In the genomic region with DNA sequence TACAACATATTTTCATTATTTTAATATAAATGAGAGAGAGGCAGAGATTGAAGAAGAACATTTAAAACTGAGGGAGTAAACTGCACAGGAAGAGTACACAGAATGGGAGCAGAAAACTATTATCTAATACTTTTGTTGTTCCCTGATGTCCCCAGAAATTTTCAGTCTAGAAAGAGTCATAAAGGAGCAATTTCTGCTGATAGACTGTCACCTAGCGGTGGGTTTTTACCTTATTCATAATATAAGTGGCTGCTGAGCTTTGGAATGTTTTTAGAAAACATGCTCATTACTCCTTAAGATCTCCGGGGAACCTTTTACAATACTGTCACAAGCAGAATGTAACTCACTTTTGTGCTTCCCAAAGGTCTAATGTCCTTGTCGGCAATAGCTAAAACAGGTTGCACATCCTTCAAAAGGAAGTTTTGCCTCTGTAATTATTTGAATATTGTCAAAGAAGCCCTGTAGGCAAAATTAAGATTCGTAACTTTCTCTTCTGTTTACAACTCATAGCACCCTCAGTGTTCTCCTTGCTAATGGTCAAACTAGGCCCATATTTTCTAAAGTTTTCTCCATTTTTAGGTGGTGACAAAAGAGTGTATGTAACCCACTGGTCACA, we compare ENCODE assay signal across 8 cellular contexts. TPM values are rescaled to one million over a fixed set of nuclear protein-coding genes. Genes with fewer than 3 reads are reported as not detected.
A peak's percentile ranks its signal among the peaks of the same experiment; 100 is the strongest.
DNase-seq lines count a peak whose midpoint lies in the region; ATAC-seq and TF ChIP-seq lines count a peak whose summit lies in the region.

No MANE protein-coding gene starts in this region.

- H3K4me2 ChIP-seq in osteoblast (ENCODE audit: insufficient read depth, low read length), result no peak overlapping the region

- BruUV-seq in Panc1 (replicated peaks; lab: Mats Ljungman, UMichigan), result no TSS peak

- H3K27ac ChIP-seq in Panc1 (ENCODE audit: low read length) (no peak overlapping the region), osteoblast (ENCODE audit: low read depth, low read length) (no peak overlapping the region), aorta (ENCODE audit: low read depth in 1 of 2, low read length in 2 of 2) (no peak overlapping the region)

- no peak for TF ChIP-seq EP300 in Ishikawa (IDR thresholded peaks at IDR 0.05; ENCODE audit: borderline replicate concordance)

- H3K9me3 ChIP-seq in Panc1 (ENCODE audit: control insufficient read depth, insufficient read depth, low read depth, low read length), result no peaks in the 10 kb centered on the region
- no peaks in the 10 kb centered on the region for H3K9me3 ChIP-seq in osteoblast (ENCODE audit: low read depth, low read length)
- no peaks in the 10 kb centered on the region for H3K9me3 ChIP-seq in aorta (ENCODE audit: control insufficient read depth, low read length)

- WGBS in aorta, 2 donors, result 23 to 25% methylated on average over 4 of the region's 4 CpGs

- TF ChIP-seq RAD21 in Ishikawa (IDR thresholded peaks at IDR 0.05; ENCODE audit: low read depth), result peak; percentile 92

- peak; percentile 82; the same call in 1 of the 2 replicates for TF ChIP-seq CTCF in Panc1 (IDR thresholded peaks at IDR 0.05)
- TF ChIP-seq CTCF in endothelial cell (IDR thresholded peaks at IDR 0.05; ENCODE audit: unreplicated experiment), result peak; percentile 78
- TF ChIP-seq CTCF in osteoblast (IDR thresholded peaks at IDR 0.05; ENCODE audit: extremely low read depth, low read depth, low read length), result peak; percentile 83

- in situ Hi-C loops in Panc1 (cut with HindIII; ENCODE audit: low pct_unique_long_range_greater_than_20kb, low sequenced_read_pairs), result no loop called here

- no peaks in the 10 kb centered on the region for H3K36me3 Mint-ChIP-seq in endothelial cell (ENCODE audit: low read depth, unreplicated experiment)

- POLR2A ChIA-PET in Panc1 (lab: Charles Lee), result interaction anchor here (0.6 kb wide), 1 partner anchor 365 kb away, joined by 3 read pairs; no protein-coding TSS in a partner anchor

- H3K27ac Mint-ChIP-seq in endothelial cell (ENCODE audit: unreplicated experiment), result no peak overlapping the region

- H3K4me3 ChIP-seq in Panc1 (ENCODE audit: low read depth in 2 of 2, low read length in 2 of 2), result no peak overlapping the region
- H3K4me3 ChIP-seq in osteoblast (ENCODE audit: insufficient read depth, low read length), result no peak overlapping the region
- H3K4me3 ChIP-seq in aorta (ENCODE audit: low read length in 2 of 2), result no peak overlapping the region

- 0 out of 2 replicates have a peak, but pooled peaks cover 3% of the 10 kb centered on the region for H3K4me1 ChIP-seq in Panc1 (ENCODE audit: control insufficient read depth, insufficient read depth, low read length)
- H3K4me1 ChIP-seq in osteoblast (ENCODE audit: insufficient read depth, low read length), result peaks cover 7% of the 10 kb centered on the region
- H3K4me1 ChIP-seq in aorta (ENCODE audit: control insufficient read depth in 1 of 2, insufficient read depth in 2 of 2, low read length in 2 of 2), result no peaks in the 10 kb centered on the region

- H3K36me3 ChIP-seq in Panc1 (ENCODE audit: control insufficient read depth, insufficient read depth, low read length) (no peaks in the 10 kb centered on the region), osteoblast (ENCODE audit: insufficient read depth, low read length) (no peaks in the 10 kb centered on the region), aorta (ENCODE audit: control insufficient read depth in 1 of 2, insufficient read depth in 2 of 2, low read length in 1 of 2) (no peaks in the 10 kb centered on the region)

- no peaks in the 10 kb centered on the region for H3K9me3 Mint-ChIP-seq in endothelial cell (ENCODE audit: unreplicated experiment)

- DNase-seq in DMS79 (lab: John Stamatoyannopoulos, UW) (peak; percentile 10), Panc1 (ENCODE audit: low read depth, low spot score) (peak; percentile 24), endothelial cell (ENCODE audit: low spot score) (peak; percentile 21), osteoblast (ENCODE audit: insufficient read length, low spot score, missing footprints) (no peak), aorta (no peak), T1000 (lab: John Stamatoyannopoulos, UW) (no peak)

- no peak for ATAC-seq in Panc1
- no peak for ATAC-seq in activated CD4-positive, CD25-positive, alpha-beta regulatory T cell treated with anti-CD3 and anti-CD28 coated beads, Interleukin-2, amount 50 U/mL, for 24 hours
- no peak for ATAC-seq in aorta (ENCODE audit: low FRiP score)

- H3K27me3 ChIP-seq in Panc1 (ENCODE audit: control insufficient read depth, insufficient read depth, low read length) (peaks cover 20% of the 10 kb centered on the region), osteoblast (ENCODE audit: insufficient read depth, low read length) (peaks cover 25% of the 10 kb centered on the region), aorta (ENCODE audit: control insufficient read depth in 1 of 2, insufficient read depth in 2 of 2, low read length in 1 of 2) (no peaks in the 10 kb centered on the region)

- H4K20me1 ChIP-seq in osteoblast (ENCODE audit: insufficient read depth, low read length), result no peaks in the 10 kb centered on the region

- no peak overlapping the region for H2AFZ ChIP-seq in osteoblast (ENCODE audit: low read length)

- CTCF ChIA-PET in Panc1 (lab: Charles Lee), result interaction anchor here (0.6 to 1.1 kb wide), 4 partner anchors 146 to 189 kb away, joined by 3 to 6 read pairs (median 5); no protein-coding TSS in a partner anchor

- no peak overlapping the region for H3K4me3 Mint-ChIP-seq in endothelial cell (ENCODE audit: unreplicated experiment)

- intact Hi-C loops in Panc1 (cut with micrococcal nuclease; ENCODE audit: unreplicated experiment), result loop anchor here (1.0 to 5.0 kb wide), 3 partner anchors 183 to 697 kb away; no protein-coding TSS in a partner anchor
- intact Hi-C loops in aorta (cut with DNase I), result loop anchor here (1.0 to 10.0 kb wide), 4 partner anchors 110 to 700 kb away; no protein-coding TSS in a partner anchor

- peaks cover 2% of the 10 kb centered on the region for H3K27me3 Mint-ChIP-seq in endothelial cell (ENCODE audit: unreplicated experiment)

- peaks cover 22% of the 10 kb centered on the region for H3K4me1 Mint-ChIP-seq in endothelial cell (ENCODE audit: unreplicated experiment)

- H3K79me2 ChIP-seq in osteoblast (ENCODE audit: insufficient read depth, low read length), result no peaks in the 10 kb centered on the region

TF ChIP-seq in Ishikawa, 13 proteins besides CTCF, POLR2A, EP300 and RAD21:
- TF ChIP-seq FOXM1 (IDR thresholded peaks at IDR 0.05; ENCODE audit: borderline replicate concordance, low read depth) (no peak), EGR1 (IDR thresholded peaks at IDR 0.05) (no peak), ZBTB7A (IDR thresholded peaks at IDR 0.05; ENCODE audit: low read depth) (no peak), TCF12 (IDR thresholded peaks at IDR 0.05; ENCODE audit: low read depth) (no peak), REST (IDR thresholded peaks at IDR 0.05; ENCODE audit: low read depth) (no peak), USF1 (IDR thresholded peaks at IDR 0.05) (no peak), MAX (IDR thresholded peaks at IDR 0.05) (no peak), TEAD4 (IDR thresholded peaks at IDR 0.05) (no peak), CREB1 (IDR thresholded peaks at IDR 0.05; ENCODE audit: low read depth) (no peak), NFIC (IDR thresholded peaks at IDR 0.05) (no peak), CEBPB (IDR thresholded peaks at IDR 0.05) (no peak), TAF1 (IDR thresholded peaks at IDR 0.05; ENCODE audit: low read depth) (no peak), YY1 (IDR thresholded peaks at IDR 0.05; ENCODE audit: low read depth) (no peak)

RNA-seq across cellular contexts. Expression of gene NPL, which starts 4.9 kb away (rescaled TPM):
- total RNA-seq in Panc1 (2021; ENCODE audit: unreplicated experiment) (0.90 TPM), endothelial cell (ENCODE audit: unreplicated experiment) (4.8 TPM), osteoblast (1.5 and 2.5 TPM in 2 replicates), aorta (10 to 100 TPM; 16.1 to 36.6 TPM)
- 0.99 TPM for polyA plus RNA-seq in Panc1 (2012; ENCODE audit: insufficient read length)
- 10 to 100 TPM in 1 of 2 donors, 1 to 10 TPM in 1; 4.8 to 14.8 TPM for polyA plus RNA-seq in aorta

RNA-seq across cellular contexts. Expression of gene DHX9, which starts 54.5 kb away (rescaled TPM):
- total RNA-seq in Panc1 (2021; ENCODE audit: unreplicated experiment), result 180 TPM
- 91.0 TPM for polyA plus RNA-seq in Panc1 (2012; ENCODE audit: insufficient read length)
- total RNA-seq in endothelial cell (ENCODE audit: unreplicated experiment), result 182 TPM
- 107 and 118 TPM in 2 replicates for total RNA-seq in osteoblast
- total RNA-seq in aorta, result 10 to 100 TPM; 91.5 to 95.9 TPM
- polyA plus RNA-seq in aorta, result 10 to 100 TPM; 32.2 to 53.8 TPM

Comparison
In these comparisons a context has a peak if more than half of its experiments do, and no peak if none do; other contexts are left out.
1. DNase-seq: peak in DMS79 (single experiment), Panc1 (single experiment) and endothelial cell (single experiment); none in osteoblast (single experiment), aorta (0 of 2) and T1000 (single experiment).
2. Peak in every context shown above with its lines, with median percentiles within 50 percentile points of each other: CTCF ChIP-seq.